ENCODE assay signal across 8 cellular contexts in the genomic region with DNA sequence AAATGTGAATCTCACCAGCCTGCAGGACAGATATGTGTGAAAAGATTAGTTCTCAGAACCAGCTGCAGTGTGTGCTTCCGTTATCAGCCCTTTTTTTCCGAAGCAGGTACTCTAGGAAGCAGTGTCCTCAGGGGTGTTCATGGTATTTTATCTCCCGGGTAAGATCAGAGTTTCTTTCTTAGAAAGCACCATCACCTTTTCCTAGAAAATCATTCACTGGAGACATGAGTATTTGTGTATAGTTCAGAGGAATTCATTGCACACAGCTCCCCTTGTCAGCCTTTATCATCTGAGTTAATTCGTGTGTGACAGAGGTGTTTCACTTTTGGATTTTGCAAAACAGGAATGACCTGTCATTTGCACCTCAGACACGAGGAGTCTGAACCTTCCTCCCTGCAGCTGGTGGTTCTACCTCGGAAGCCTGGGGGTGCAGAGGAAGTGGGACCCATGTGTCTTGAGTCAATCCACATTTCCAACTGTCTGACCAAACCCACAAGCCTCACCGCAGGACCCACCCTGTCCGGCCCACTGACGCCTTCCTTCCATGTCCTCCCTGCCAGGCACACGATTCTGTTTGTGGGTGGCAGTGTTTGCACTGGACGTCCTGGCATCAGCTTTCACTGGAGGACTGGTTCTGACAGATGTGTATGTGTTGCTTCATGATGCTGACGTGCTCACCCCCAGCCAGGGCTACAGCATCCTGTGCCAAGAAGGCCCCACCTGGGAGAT.
A peak's percentile ranks its signal among the peaks of the same experiment; 100 is the strongest.
DNase-seq lines count a peak whose midpoint lies in the region; ATAC-seq and TF ChIP-seq lines count a peak whose summit lies in the region.

No MANE protein-coding gene starts in this region.

- CTCF ChIA-PET in HEK293 (lab: Yijun Ruan, JAX), result no interaction called here

- POLR2A ChIA-PET in HEK293 (lab: Yijun Ruan, JAX), result no interaction called here

- H3K27me3 ChIP-seq in GM06990 (replicated peaks; ENCODE audit: control insufficient read depth, insufficient read depth, low read length) (no peaks in the 10 kb centered on the region), upper lobe of right lung (no peaks in the 10 kb centered on the region)

- intact Hi-C loops in upper lobe of right lung (cut with DNase I), result no loop called here

- TF ChIP-seq CTCF in GM06990 (IDR thresholded peaks at IDR 0.05; ENCODE audit: insufficient read depth, low read length, poor library complexity, severe bottlenecking), result no peak
- TF ChIP-seq CTCF in HEK293 (tag by site-specific recombination; IDR thresholded peaks at IDR 0.05), result no peak
- no peak for TF ChIP-seq CTCF in upper lobe of right lung (IDR thresholded peaks at IDR 0.05)

- peak; percentile 67 for ATAC-seq in upper lobe of right lung

- no peaks in the 10 kb centered on the region for H3K9me3 ChIP-seq in HEK293 (ENCODE audit: control insufficient read depth, insufficient read depth, low read depth, low read length)
- no peaks in the 10 kb centered on the region for H3K9me3 ChIP-seq in upper lobe of right lung

- peaks cover 15% of the 10 kb centered on the region for H3K36me3 ChIP-seq in GM06990 (ENCODE audit: control insufficient read depth, insufficient read depth, low read length)
- H3K36me3 ChIP-seq in HEK293 (ENCODE audit: control insufficient read depth in 2 of 2, insufficient read depth in 1 of 2, low read length in 2 of 2), result peaks cover 0 to 44% of the 10 kb centered on the region in 2 experiments; a peak in 2 of 3 replicates
- H3K36me3 ChIP-seq in upper lobe of right lung, result peaks cover 11% of the 10 kb centered on the region

- H3K27ac ChIP-seq in HEK293 (ENCODE audit: extremely low read depth, low read depth, low read length) (no peak overlapping the region), upper lobe of right lung (no peak overlapping the region)

- H3K4me1 ChIP-seq in HEK293 (ENCODE audit: control insufficient read depth, insufficient read depth, low read length) (peaks cover 2% of the 10 kb centered on the region), upper lobe of right lung (peaks cover 4% of the 10 kb centered on the region)

- peak; percentile 81 for DNase-seq in GM06990 (ENCODE audit: extremely low read depth, insufficient read length)
- DNase-seq in RPMI7951 (ENCODE audit: low read depth), result peak; percentile 89
- peak; percentile 10 for DNase-seq in central memory CD4-positive, alpha-beta T cell
- peak; percentile 71 for DNase-seq in upper lobe of right lung
- DNase-seq in T1000 (lab: John Stamatoyannopoulos, UW), result no peak
- DNase-seq in GOT3 (lab: John Stamatoyannopoulos, UW), result no peak
- DNase-seq in DMS114 treated with DMSO at 0.1 percent for 48 hours (lab: John Stamatoyannopoulos, UW; ENCODE audit: unreplicated experiment), result no peak

- H3K4me3 ChIP-seq in GM06990 (replicated peaks; ENCODE audit: low read depth, low read length) (no peak overlapping the region), HEK293 (ENCODE audit: low read depth, low read length) (no peak overlapping the region), upper lobe of right lung (no peak overlapping the region)

TF ChIP-seq in HEK293, 187 proteins besides CTCF, POLR2A, EP300 and RAD21:
- 0 out of 2 replicates have a peak, but pooled peaks have one; percentile 38 for TF ChIP-seq BCL6B (tag by site-specific recombination; IDR thresholded peaks at IDR 0.05)
- TF ChIP-seq ZNF366 (tag by site-specific recombination; conservative IDR thresholded peaks at IDR 0.05), result no peak

Comparison
In these comparisons a context has a peak if more than half of its experiments do, and no peak if none do; other contexts are left out.
1. DNase-seq: peak in GM06990 (single experiment), RPMI7951 (single experiment), central memory CD4-positive, alpha-beta T cell (single experiment) and upper lobe of right lung (single experiment); none in T1000 (single experiment), GOT3 (single experiment) and DMS114 treated with DMSO at 0.1 percent for 48 hours (single experiment).